ENCODE assay signal across 9 cellular contexts in the genomic region with DNA sequence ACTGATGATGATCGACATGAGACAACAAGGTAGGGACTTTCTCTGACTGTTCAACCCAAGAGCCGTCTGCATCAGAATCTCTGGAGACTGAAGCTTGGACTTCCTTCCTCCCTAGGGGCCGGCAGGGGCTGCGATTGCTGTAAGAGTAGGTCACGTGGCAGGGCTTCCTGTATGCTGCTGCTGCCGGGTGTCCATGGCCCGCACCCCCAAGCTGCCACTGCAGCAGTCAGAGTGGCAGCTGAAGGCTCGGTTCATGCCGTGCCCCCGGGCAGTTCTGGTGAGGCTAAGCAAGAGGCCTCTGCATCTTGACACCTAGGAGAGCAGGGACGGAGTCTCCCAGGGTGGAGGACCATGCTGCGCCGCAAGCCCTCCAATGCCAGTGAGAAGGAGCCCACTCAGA. TPM values are rescaled to one million over a fixed set of nuclear protein-coding genes. Genes with fewer than 3 reads are reported as not detected.
DNase-seq lines count a peak whose midpoint lies in the region; ATAC-seq, FAIRE-seq and TF ChIP-seq lines count a peak whose summit lies in the region.
"Had no signal": no experiment of that assay in that cellular context is flagged by ENCODE, and none has a peak within 500 bp of the region (broad histone marks: within the 10 kb centered on the region; RNA-seq: fewer than 3 reads in every experiment).

A gene (plus strand): TSS at position 203 of the 400 bp plus-strand sequence. CDS start 149 bp downstream, at position 352.

- no peak within 1 kb of the TSS for H3K27ac ChIP-seq in kidney (ENCODE audit: low read depth in 2 of 2, low read length in 2 of 2)
- H3K27ac ChIP-seq in tibial nerve: peak within 1 kb of the TSS in 2 of 4 donors; percentile 29 to 68
- no peak within 1 kb of the TSS for H3K27ac ChIP-seq in A673 (ENCODE audit: low read depth, low read length, poor library complexity, severe bottlenecking)
- H3K27ac ChIP-seq: SK-N-MC had no signal

- BruUV-seq in A673 (replicated peaks; lab: Mats Ljungman, UMichigan): no TSS peak

- CTCF ChIA-PET in A673 (lab: Charles Lee): no interaction called here

- no peaks in the 10 kb centered on the region for H3K27me3 ChIP-seq in tibial nerve
- H3K27me3 ChIP-seq in A673 (replicated peaks; ENCODE audit: insufficient read depth, low read depth, low read length, poor library complexity): no peaks in the 10 kb centered on the region

- H3K36me3 ChIP-seq in kidney (ENCODE audit: control insufficient read depth in 1 of 2, insufficient read depth in 2 of 2, low read length in 2 of 2) (no peaks in the 10 kb centered on the region), tibial nerve (no peaks in the 10 kb centered on the region), A673 (ENCODE audit: insufficient read depth, low read length, poor library complexity, severe bottlenecking) (no peaks in the 10 kb centered on the region)

- ATAC-seq in GM19351 (IDR thresholded peaks at IDR 0.05; ENCODE audit: unreplicated experiment) (peak; percentile 32), HG03571 (IDR thresholded peaks at IDR 0.05; ENCODE audit: unreplicated experiment) (peak; percentile 29)

- intact Hi-C loops in kidney (cut with DNase I): no loop called here
- intact Hi-C loops in A673 (cut with micrococcal nuclease; ENCODE audit: unreplicated experiment): no loop called here

- TF ChIP-seq CTCF in kidney (IDR thresholded peaks at IDR 0.05; ENCODE audit: borderline replicate concordance, extremely low read depth, insufficient read depth) (no peak), tibial nerve (IDR thresholded peaks at IDR 0.05) (no peak), A673 (conservative IDR thresholded peaks at IDR 0.05; ENCODE audit: low read depth, low read length) (no peak)

- TF ChIP-seq POLR2A in tibial nerve (IDR thresholded peaks at IDR 0.05): no peak

- peak; percentile 41 for DNase-seq in activated CD8-positive, alpha-beta memory T cell treated with anti-CD3 and anti-CD28 coated beads, Interleukin-2, amount 50 U/mL, for 1 hour (ENCODE audit: extremely low read depth)
- peak; percentile 83 for DNase-seq in kidney
- DNase-seq in tibial nerve (ENCODE audit: low spot score in 2 of 2): peak; percentile 16 to 40
- DNase-seq in H4 (ENCODE audit: low spot score): no peak
- DNase-seq in A673 (ENCODE audit: low spot score): no peak

- no peaks in the 10 kb centered on the region for H3K9me3 ChIP-seq in kidney (ENCODE audit: control insufficient read depth in 1 of 2, low read length in 2 of 2)
- no peaks in the 10 kb centered on the region for H3K9me3 ChIP-seq in tibial nerve
- no peaks in the 10 kb centered on the region for H3K9me3 ChIP-seq in A673 (ENCODE audit: low read depth, low read length, poor library complexity, severe bottlenecking)

- 75% methylated on average over 13 of the region's 13 CpGs; no CpG with 5 or more reads in 1 of the 2 donors for WGBS in tibial nerve, 2 donors

- no peak within 1 kb of the TSS for H3K4me3 ChIP-seq in kidney (ENCODE audit: low read length in 2 of 2)
- H3K4me3 ChIP-seq in tibial nerve: peak within 1 kb of the TSS in 2 of 4 donors; percentile 36 to 38
- no peak within 1 kb of the TSS for H3K4me3 ChIP-seq in A673 (ENCODE audit: low read depth, low read length, poor library complexity, severe bottlenecking)
- H3K4me3 ChIP-seq: SK-N-MC had no signal

- peak in 1 of 2 donors; percentile 6 for TF ChIP-seq EP300 in tibial nerve (IDR thresholded peaks at IDR 0.05)

- POLR2A ChIA-PET in A673 (lab: Charles Lee; ENCODE audit: low non-redundant PET): no interaction called here

- no peak for FAIRE-seq in kidney (lab: Jason Lieb, UNC)
- FAIRE-seq: islet of Langerhans had no signal

- H3K4me1 ChIP-seq in kidney (ENCODE audit: control insufficient read depth in 1 of 2, insufficient read depth in 1 of 2, low read depth in 1 of 2, low read length in 2 of 2) (no peaks in the 10 kb centered on the region), tibial nerve (no peaks in the 10 kb centered on the region), A673 (ENCODE audit: insufficient read depth, low read length, poor library complexity, severe bottlenecking) (no peaks in the 10 kb centered on the region)

- H3K9ac ChIP-seq in kidney (ENCODE audit: low read length in 2 of 2): no peak within 1 kb of the TSS

RNA-seq across cellular contexts. Expression of the gene that starts here (rescaled TPM):
- total RNA-seq in kidney (18.3 TPM), tibial nerve (10 to 100 TPM; 10.4 to 20.4 (median 15.0) TPM), A673 (2021) (not detected in 2 replicates)
- 1.9 TPM for polyA plus RNA-seq in kidney (ENCODE audit: insufficient read depth, low read depth, low replicate concordance)
- total RNA-seq in H4 (2014; rRNA removed; shearing (Covaris generic)): not detected in 2 replicates

Comparison
In these comparisons a context has a peak if more than half of its experiments do, and no peak if none do; other contexts are left out.
1. RNA of the gene that starts here (total RNA-seq): 10.4 to 20.4 TPM in tibial nerve and 18.3 TPM in kidney (single experiment); not detected in H4 and not detected in A673; every median in the first group is over 10 times any median in the second.
2. DNase-seq: peak in activated CD8-positive, alpha-beta memory T cell treated with anti-CD3 and anti-CD28 coated beads, Interleukin-2, amount 50 U/mL, for 1 hour (single experiment), kidney (single experiment) and tibial nerve (2 of 2); none in H4 (single experiment) and A673 (single experiment).